In the genomic region with DNA sequence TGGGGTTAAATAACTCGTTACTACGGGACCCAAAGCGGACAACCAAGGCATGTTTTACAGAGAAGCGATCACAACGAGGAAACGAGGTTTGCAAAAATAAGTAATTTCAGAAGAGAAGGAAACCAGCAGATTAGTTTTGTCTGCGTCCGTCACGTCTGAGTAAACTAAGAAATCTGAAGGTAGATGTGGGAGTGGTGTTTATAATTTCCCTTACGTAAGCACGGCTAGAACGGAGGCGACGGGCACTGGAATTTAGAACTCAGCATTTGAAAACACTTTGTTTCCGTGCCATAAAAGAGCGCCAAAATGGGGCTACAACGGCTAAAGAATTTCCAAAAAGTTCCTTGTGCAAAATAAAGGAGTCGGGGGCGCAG, we compare ENCODE assay signal across 8 cellular contexts. TPM values are rescaled to one million over a fixed set of nuclear protein-coding genes. Genes with fewer than 3 reads are reported as not detected.
DNase-seq lines count a peak whose midpoint lies in the region; ATAC-seq and TF ChIP-seq lines count a peak whose summit lies in the region.

No MANE protein-coding gene starts in this region.

- peak overlapping the region; percentile 86 for H3K4me3 ChIP-seq in effector memory CD4-positive, alpha-beta T cell (ENCODE audit: insufficient read depth, low read depth, low read length, poor library complexity, severe bottlenecking)
- H3K4me3 ChIP-seq in muscle layer of duodenum (ENCODE audit: low read depth in 1 of 2, low read length in 2 of 2) (peak overlapping the region; percentile 92 to 93), thyroid gland (replicated peaks in 1 of 3) (peak overlapping the region; percentile 58 to 88 (median 63))

- CTCF ChIA-PET in WTC11 (lab: Charles Lee), result interaction anchor here (1.2 to 1.8 kb wide), 5 partner anchors 22 to 656 kb away, joined by 4 to 7 read pairs (median 6); no protein-coding TSS in a partner anchor

- H3K36me3 ChIP-seq in effector memory CD4-positive, alpha-beta T cell (ENCODE audit: control insufficient read depth, insufficient read depth, low read length), result peaks cover 5% of the 10 kb centered on the region
- H3K36me3 ChIP-seq in muscle layer of duodenum (ENCODE audit: control insufficient read depth in 1 of 2, insufficient read depth in 2 of 2, low read length in 2 of 2), result peaks cover 5 to 7% of the 10 kb centered on the region in 2 donors
- no peaks in the 10 kb centered on the region for H3K36me3 ChIP-seq in thyroid gland

- H3K27me3 ChIP-seq in effector memory CD4-positive, alpha-beta T cell (replicated peaks; ENCODE audit: control insufficient read depth, insufficient read depth, low read length, poor library complexity, severe bottlenecking), result no peaks in the 10 kb centered on the region
- H3K27me3 ChIP-seq in muscle layer of duodenum (ENCODE audit: low read depth, low read length) (no peaks in the 10 kb centered on the region), thyroid gland (no peaks in the 10 kb centered on the region)

- peaks cover 32% of the 10 kb centered on the region for H3K4me1 Mint-ChIP-seq in WTC11

- no peaks in the 10 kb centered on the region for H3K9me3 ChIP-seq in effector memory CD4-positive, alpha-beta T cell (ENCODE audit: control insufficient read depth, low read length)
- H3K9me3 ChIP-seq in muscle layer of duodenum (ENCODE audit: control insufficient read depth in 1 of 2, low read length in 2 of 2) (no peaks in the 10 kb centered on the region), thyroid gland (no peaks in the 10 kb centered on the region)

- POLR2A ChIA-PET in WTC11 (lab: Charles Lee), result interaction anchor here (0.6 kb wide), 1 partner anchor 447 kb away, joined by 8 read pairs; no protein-coding TSS in a partner anchor

- DNase-seq in EH (ENCODE audit: low read depth), result peak; percentile 18
- peak; percentile 23 for DNase-seq in HS-27A (ENCODE audit: low read depth)
- DNase-seq in WTC11 (ENCODE audit: low spot score), result no peak
- DNase-seq in effector memory CD4-positive, alpha-beta T cell, result peak in 2 of 3 donors; percentile 23 to 42
- DNase-seq in thyroid gland, result peak in 1 of 2 donors; percentile 26
- DNase-seq in NCI-H2081 treated with DMSO at 0.1 percent for 48 hours (lab: John Stamatoyannopoulos, UW), result no peak
- DNase-seq in NCI-H2029 (lab: John Stamatoyannopoulos, UW), result no peak

- no peaks in the 10 kb centered on the region for H3K9me3 Mint-ChIP-seq in WTC11

- TF ChIP-seq POLR2A in thyroid gland (IDR thresholded peaks at IDR 0.05), result no peak

- peaks cover 13% of the 10 kb centered on the region for H3K36me3 Mint-ChIP-seq in WTC11

- H3K27ac Mint-ChIP-seq in WTC11, result peak overlapping the region; percentile 98

- 1% methylated on average over 19 of the region's 19 CpGs for WGBS in thyroid gland, 2 donors

- intact Hi-C loops in thyroid gland (cut with DNase I), result no loop called here

- no peak for TF ChIP-seq CTCF in WTC11 (IDR thresholded peaks at IDR 0.05)
- no peak for TF ChIP-seq CTCF in thyroid gland (IDR thresholded peaks at IDR 0.05)

- H3K4me1 ChIP-seq in effector memory CD4-positive, alpha-beta T cell (ENCODE audit: control insufficient read depth, insufficient read depth, low read length, poor library complexity, severe bottlenecking), result peaks cover 8% of the 10 kb centered on the region
- H3K4me1 ChIP-seq in muscle layer of duodenum (ENCODE audit: control insufficient read depth in 1 of 2, insufficient read depth in 2 of 2, low read length in 2 of 2) (peaks cover 7 to 14% of the 10 kb centered on the region in 2 donors), thyroid gland (peaks cover 12 to 14% of the 10 kb centered on the region in 2 donors)

- ATAC-seq in WTC11, result no peak

- H3K4me3 Mint-ChIP-seq in WTC11, result peak overlapping the region; percentile 98

- peak overlapping the region; percentile 94 for H3K27ac ChIP-seq in effector memory CD4-positive, alpha-beta T cell (ENCODE audit: insufficient read depth, low read length, poor library complexity, severe bottlenecking)
- H3K27ac ChIP-seq in muscle layer of duodenum (ENCODE audit: low read length), result peak overlapping the region; percentile 78
- peak overlapping the region; percentile 66 to 93 (median 73) for H3K27ac ChIP-seq in thyroid gland

- no peaks in the 10 kb centered on the region for H3K27me3 Mint-ChIP-seq in WTC11 (ENCODE audit: low read depth)

TF ChIP-seq in WTC11, 78 proteins besides CTCF, POLR2A, EP300 and RAD21:
- TF ChIP-seq, protein P1, sequence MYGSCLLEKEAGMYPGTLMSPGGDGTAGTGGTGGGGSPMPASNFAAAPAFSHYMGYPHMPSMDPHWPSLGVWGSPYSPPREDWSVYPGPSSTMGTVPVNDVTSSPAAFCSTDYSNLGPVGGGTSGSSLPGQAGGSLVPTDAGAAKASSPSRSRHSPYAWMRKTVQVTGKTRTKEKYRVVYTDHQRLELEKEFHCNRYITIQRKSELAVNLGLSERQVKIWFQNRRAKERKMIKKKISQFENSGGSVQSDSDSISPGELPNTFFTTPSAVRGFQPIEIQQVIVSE (CRISPR knock-in tag; IDR thresholded peaks at IDR 0.05; ENCODE audit: borderline replicate concordance), result no peak
- TF ChIP-seq, protein P2, sequence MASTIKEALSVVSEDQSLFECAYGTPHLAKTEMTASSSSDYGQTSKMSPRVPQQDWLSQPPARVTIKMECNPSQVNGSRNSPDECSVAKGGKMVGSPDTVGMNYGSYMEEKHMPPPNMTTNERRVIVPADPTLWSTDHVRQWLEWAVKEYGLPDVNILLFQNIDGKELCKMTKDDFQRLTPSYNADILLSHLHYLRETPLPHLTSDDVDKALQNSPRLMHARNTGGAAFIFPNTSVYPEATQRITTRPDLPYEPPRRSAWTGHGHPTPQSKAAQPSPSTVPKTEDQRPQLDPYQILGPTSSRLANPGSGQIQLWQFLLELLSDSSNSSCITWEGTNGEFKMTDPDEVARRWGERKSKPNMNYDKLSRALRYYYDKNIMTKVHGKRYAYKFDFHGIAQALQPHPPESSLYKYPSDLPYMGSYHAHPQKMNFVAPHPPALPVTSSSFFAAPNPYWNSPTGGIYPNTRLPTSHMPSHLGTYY (CRISPR knock-in tag; IDR thresholded peaks at IDR 0.05), result no peak
- TF ChIP-seq ZNF671 (CRISPR knock-in tag; IDR thresholded peaks at IDR 0.05) (no peak), SP1 (CRISPR knock-in tag; conservative IDR thresholded peaks at IDR 0.05) (no peak), CBFB (CRISPR knock-in tag; IDR thresholded peaks at IDR 0.05; ENCODE audit: low read depth) (no peak), ESRRA (CRISPR knock-in tag; IDR thresholded peaks at IDR 0.05; ENCODE audit: borderline replicate concordance) (no peak)
- TF ChIP-seq, protein P3, sequence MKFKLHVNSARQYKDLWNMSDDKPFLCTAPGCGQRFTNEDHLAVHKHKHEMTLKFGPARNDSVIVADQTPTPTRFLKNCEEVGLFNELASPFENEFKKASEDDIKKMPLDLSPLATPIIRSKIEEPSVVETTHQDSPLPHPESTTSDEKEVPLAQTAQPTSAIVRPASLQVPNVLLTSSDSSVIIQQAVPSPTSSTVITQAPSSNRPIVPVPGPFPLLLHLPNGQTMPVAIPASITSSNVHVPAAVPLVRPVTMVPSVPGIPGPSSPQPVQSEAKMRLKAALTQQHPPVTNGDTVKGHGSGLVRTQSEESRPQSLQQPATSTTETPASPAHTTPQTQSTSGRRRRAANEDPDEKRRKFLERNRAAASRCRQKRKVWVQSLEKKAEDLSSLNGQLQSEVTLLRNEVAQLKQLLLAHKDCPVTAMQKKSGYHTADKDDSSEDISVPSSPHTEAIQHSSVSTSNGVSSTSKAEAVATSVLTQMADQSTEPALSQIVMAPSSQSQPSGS (CRISPR knock-in tag; IDR thresholded peaks at IDR 0.05; ENCODE audit: borderline replicate concordance, low read depth), result no peak
- TF ChIP-seq, protein P4, sequence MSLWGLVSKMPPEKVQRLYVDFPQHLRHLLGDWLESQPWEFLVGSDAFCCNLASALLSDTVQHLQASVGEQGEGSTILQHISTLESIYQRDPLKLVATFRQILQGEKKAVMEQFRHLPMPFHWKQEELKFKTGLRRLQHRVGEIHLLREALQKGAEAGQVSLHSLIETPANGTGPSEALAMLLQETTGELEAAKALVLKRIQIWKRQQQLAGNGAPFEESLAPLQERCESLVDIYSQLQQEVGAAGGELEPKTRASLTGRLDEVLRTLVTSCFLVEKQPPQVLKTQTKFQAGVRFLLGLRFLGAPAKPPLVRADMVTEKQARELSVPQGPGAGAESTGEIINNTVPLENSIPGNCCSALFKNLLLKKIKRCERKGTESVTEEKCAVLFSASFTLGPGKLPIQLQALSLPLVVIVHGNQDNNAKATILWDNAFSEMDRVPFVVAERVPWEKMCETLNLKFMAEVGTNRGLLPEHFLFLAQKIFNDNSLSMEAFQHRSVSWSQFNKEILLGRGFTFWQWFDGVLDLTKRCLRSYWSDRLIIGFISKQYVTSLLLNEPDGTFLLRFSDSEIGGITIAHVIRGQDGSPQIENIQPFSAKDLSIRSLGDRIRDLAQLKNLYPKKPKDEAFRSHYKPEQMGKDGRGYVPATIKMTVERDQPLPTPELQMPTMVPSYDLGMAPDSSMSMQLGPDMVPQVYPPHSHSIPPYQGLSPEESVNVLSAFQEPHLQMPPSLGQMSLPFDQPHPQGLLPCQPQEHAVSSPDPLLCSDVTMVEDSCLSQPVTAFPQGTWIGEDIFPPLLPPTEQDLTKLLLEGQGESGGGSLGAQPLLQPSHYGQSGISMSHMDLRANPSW (CRISPR knock-in tag; conservative IDR thresholded peaks at IDR 0.05; ENCODE audit: low read depth), result no peak
- TF ChIP-seq, protein P5, sequence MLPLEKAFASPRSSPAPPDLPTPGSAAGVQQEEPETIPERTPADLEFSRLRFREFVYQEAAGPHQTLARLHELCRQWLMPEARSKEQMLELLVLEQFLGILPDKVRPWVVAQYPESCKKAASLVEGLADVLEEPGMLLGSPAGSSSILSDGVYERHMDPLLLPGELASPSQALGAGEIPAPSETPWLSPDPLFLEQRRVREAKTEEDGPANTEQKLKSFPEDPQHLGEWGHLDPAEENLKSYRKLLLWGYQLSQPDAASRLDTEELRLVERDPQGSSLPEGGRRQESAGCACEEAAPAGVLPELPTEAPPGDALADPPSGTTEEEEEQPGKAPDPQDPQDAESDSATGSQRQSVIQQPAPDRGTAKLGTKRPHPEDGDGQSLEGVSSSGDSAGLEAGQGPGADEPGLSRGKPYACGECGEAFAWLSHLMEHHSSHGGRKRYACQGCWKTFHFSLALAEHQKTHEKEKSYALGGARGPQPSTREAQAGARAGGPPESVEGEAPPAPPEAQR (CRISPR knock-in tag; IDR thresholded peaks at IDR 0.05), result no peak

RNA-seq across cellular contexts. Expression of a gene that starts 0.7 kb away (rescaled TPM):
- 9.3 to 13.0 TPM (median 11.0 TPM) in 3 replicates for total RNA-seq in WTC11 (2021)
- total RNA-seq in thyroid gland, result 10 to 100 TPM; 39.4 to 46.4 (median 44.0) TPM

Comparison
In these comparisons a context has a peak if more than half of its experiments do, and no peak if none do; other contexts are left out.
1. DNase-seq: peak in EH (single experiment), HS-27A (single experiment) and effector memory CD4-positive, alpha-beta T cell (2 of 3); none in WTC11 (single experiment), NCI-H2081 treated with DMSO at 0.1 percent for 48 hours (single experiment) and NCI-H2029 (single experiment).
2. Peak in every context shown above with its lines, with median percentiles within 50 percentile points of each other: H3K27ac ChIP-seq and H3K4me3 ChIP-seq.